Comparison of ENCODE assay signal across 8 cellular contexts in genomic region chr4:30720021-30720655, GRCh38. TPM values are rescaled to one million over a fixed set of nuclear protein-coding genes. Genes with fewer than 3 reads are reported as not detected.
DNase-seq lines count a peak whose midpoint lies in the region; ATAC-seq and TF ChIP-seq lines count a peak whose summit lies in the region.

Gene PCDH7 (plus strand): TSS chr4:30720369. CDS start chr4:30721423, 1,054 bp downstream.

- CTCF ChIA-PET in CD4-positive, alpha-beta T cell (lab: Charles Lee), result no interaction called here

- H3K27ac Mint-ChIP-seq in CD4-positive, alpha-beta T cell, result no peak within 1 kb of the TSS
- H3K27ac Mint-ChIP-seq in glutamatergic neuron (ENCODE audit: unreplicated experiment) (no peak within 1 kb of the TSS), neural progenitor cell (peak within 1 kb of the TSS; percentile 99)

- no peaks in the 10 kb centered on the region for H3K9me3 Mint-ChIP-seq in CD4-positive, alpha-beta T cell
- H3K9me3 Mint-ChIP-seq in glutamatergic neuron (ENCODE audit: unreplicated experiment) (peaks cover 20% of the 10 kb centered on the region), neural progenitor cell (peaks cover 2% of the 10 kb centered on the region)

- intact Hi-C loops in CD4-positive, alpha-beta T cell (cut with DNase I, micrococcal nuclease), result no loop called here

- H3K79me2 ChIP-seq in neural progenitor cell (ENCODE audit: low read depth), result no peaks in the 10 kb centered on the region

- peaks cover 40% of the 10 kb centered on the region for H3K4me1 Mint-ChIP-seq in CD4-positive, alpha-beta T cell (ENCODE audit: low read depth)
- H3K4me1 Mint-ChIP-seq in glutamatergic neuron (ENCODE audit: low read depth, unreplicated experiment) (peaks cover 17% of the 10 kb centered on the region), neural progenitor cell (peaks cover 27% of the 10 kb centered on the region)

- H3K36me3 ChIP-seq in neural progenitor cell, result no peaks in the 10 kb centered on the region

- no peak within 1 kb of the TSS for H3K27ac ChIP-seq in CD4-positive, alpha-beta T cell (ENCODE audit: low read depth, low read length)
- no peak within 1 kb of the TSS for H3K27ac ChIP-seq in neural progenitor cell

- no peak for TF ChIP-seq CTCF in CD4-positive, alpha-beta T cell (IDR thresholded peaks at IDR 0.05)
- TF ChIP-seq CTCF in glutamatergic neuron (IDR thresholded peaks at IDR 0.05; ENCODE audit: partially characterized antibody, unreplicated experiment) (no peak), neural progenitor cell (IDR thresholded peaks at IDR 0.05) (no peak)

- ATAC-seq in CD4-positive, alpha-beta T cell (ENCODE audit: poor library complexity), result no peak
- ATAC-seq in HG03565 (IDR thresholded peaks at IDR 0.05; ENCODE audit: unreplicated experiment), result no peak
- no peak for ATAC-seq in HG03039 (IDR thresholded peaks at IDR 0.05; ENCODE audit: unreplicated experiment)
- ATAC-seq in HG03378 (IDR thresholded peaks at IDR 0.05; ENCODE audit: unreplicated experiment), result no peak

- peaks cover 8% of the 10 kb centered on the region for H4K20me1 ChIP-seq in neural progenitor cell (ENCODE audit: low read depth)

- POLR2A ChIA-PET in CD4-positive, alpha-beta T cell (lab: Charles Lee), result no interaction called here

- H3F3A ChIP-seq in neural progenitor cell (ENCODE audit: low read depth), result peaks cover 57% of the 10 kb centered on the region

- H3K27me3 ChIP-seq in CD4-positive, alpha-beta T cell (ENCODE audit: control insufficient read depth, insufficient read depth, low read length), result peaks cover 63% of the 10 kb centered on the region
- peaks cover 48% of the 10 kb centered on the region for H3K27me3 ChIP-seq in neural progenitor cell

- peak within 1 kb of the TSS; percentile 73 for H3K4me3 ChIP-seq in neural progenitor cell

- no peaks in the 10 kb centered on the region for H3K36me3 Mint-ChIP-seq in CD4-positive, alpha-beta T cell (ENCODE audit: low read depth)
- H3K36me3 Mint-ChIP-seq in glutamatergic neuron (ENCODE audit: unreplicated experiment) (no peaks in the 10 kb centered on the region), neural progenitor cell (peaks cover 9% of the 10 kb centered on the region)

- no peaks in the 10 kb centered on the region for H3K9me3 ChIP-seq in CD4-positive, alpha-beta T cell (ENCODE audit: control insufficient read depth, low read length)
- H3K9me3 ChIP-seq in neural progenitor cell (ENCODE audit: low read depth), result no peaks in the 10 kb centered on the region

- no peak for DNase-seq in CD4-positive, alpha-beta T cell
- peak; percentile 56 for DNase-seq in HT1080 (ENCODE audit: low read depth)
- peak; percentile 32 to 47 for DNase-seq in activated T-cell treated with anti-CD3 and anti-CD28 coated beads, Interleukin-2, amount 50 U/mL, for 48 hours
- peak; percentile 43 for DNase-seq in glutamatergic neuron
- DNase-seq in neural progenitor cell (ENCODE audit: low spot score), result no peak

- H3K4me2 ChIP-seq in neural progenitor cell, result peak within 1 kb of the TSS; percentile 90

- peak within 1 kb of the TSS; percentile 68 for H3K4me3 Mint-ChIP-seq in CD4-positive, alpha-beta T cell
- H3K4me3 Mint-ChIP-seq in glutamatergic neuron (ENCODE audit: unreplicated experiment) (peak within 1 kb of the TSS; percentile 86), neural progenitor cell (peak within 1 kb of the TSS; percentile 100)

- H3K9ac ChIP-seq in neural progenitor cell, result no peak within 1 kb of the TSS

- peaks cover 74% of the 10 kb centered on the region for H3K27me3 Mint-ChIP-seq in CD4-positive, alpha-beta T cell
- H3K27me3 Mint-ChIP-seq in glutamatergic neuron (ENCODE audit: unreplicated experiment), result peaks cover 25% of the 10 kb centered on the region
- peaks cover 10% of the 10 kb centered on the region for H3K27me3 Mint-ChIP-seq in neural progenitor cell (ENCODE audit: insufficient read depth, low read depth)

- H3K4me1 ChIP-seq in neural progenitor cell, result peaks cover 11% of the 10 kb centered on the region

- peak within 1 kb of the TSS; percentile 92 for H2AFZ ChIP-seq in neural progenitor cell (replicated peaks)

RNA-seq across cellular contexts. Expression of gene PCDH7, which starts in this region (rescaled TPM):
- total RNA-seq in CD4-positive, alpha-beta T cell, result not detected
- total RNA-seq in HT1080 (2014; rRNA removed; shearing (Covaris generic)), result 1.2 and 1.8 TPM in 2 replicates
- 0.14 and 0.20 TPM in 2 replicates for polyA plus RNA-seq in HT1080 (2015; cell fraction: cytosol; rRNA removed)
- polyA plus RNA-seq in HT1080 (2015; cell fraction: nucleus; rRNA removed), result 0.35 and 0.48 TPM in 2 replicates
- total RNA-seq in glutamatergic neuron (ENCODE audit: unreplicated experiment) (2.8 TPM), neural progenitor cell (ENCODE audit: low replicate concordance) (7.9 and 8.1 TPM in 2 replicates)

Comparison
In these comparisons a context has a peak if more than half of its experiments do, and no peak if none do; other contexts are left out.
1. DNase-seq: peak in HT1080 (single experiment), activated T-cell treated with anti-CD3 and anti-CD28 coated beads, Interleukin-2, amount 50 U/mL, for 48 hours (2 of 2) and glutamatergic neuron (single experiment); none in CD4-positive, alpha-beta T cell (0 of 10) and neural progenitor cell (single experiment).
2. Peak in every context shown above with its lines, with median percentiles within 50 percentile points of each other: H3K4me3 Mint-ChIP-seq.